20 cellular contexts compared by ENCODE assay signal in genomic region chr4:156950090-156950489, GRCh38. TPM values are rescaled to one million over a fixed set of nuclear protein-coding genes. Genes with fewer than 3 reads are reported as not detected.
DNase-seq lines count a peak whose midpoint lies in the region; ATAC-seq and TF ChIP-seq lines count a peak whose summit lies in the region.
"Had no signal": no experiment of that assay in that cellular context is flagged by ENCODE, and none has a peak within 500 bp of the region (broad histone marks: within the 10 kb centered on the region; RNA-seq: fewer than 3 reads in every experiment).

No MANE protein-coding gene starts in this region.

- H3K36me3 ChIP-seq in HCT116 (ENCODE audit: control insufficient read depth in 1 of 2, insufficient read depth in 2 of 2, low read length in 2 of 2) (no peaks in the 10 kb centered on the region), body of pancreas (replicated peaks in 1 of 2; ENCODE audit: insufficient read depth in 1 of 2, low read depth in 2 of 2) (no peaks in the 10 kb centered on the region), gastroesophageal sphincter (no peaks in the 10 kb centered on the region), skeletal muscle satellite cell (ENCODE audit: insufficient read depth, low read length) (peaks cover 10% of the 10 kb centered on the region)
- H3K36me3 ChIP-seq: neutrophil, right atrium auricular region, vagina had no signal

- BruUV-seq in HCT116 (replicated peaks; lab: Mats Ljungman, UMichigan), result no TSS peak

- CTCF ChIA-PET in HCT116 (lab: Charles Lee), result interaction anchor here (1.4 kb wide), 1 partner anchor 19 kb away, joined by 3 read pairs; no protein-coding TSS in a partner anchor

- peak overlapping the region; percentile 45 for H3K27ac ChIP-seq in HCT116 (ENCODE audit: low read depth, low read length)
- peak overlapping the region; percentile 6 to 74 (median 64) for H3K27ac ChIP-seq in body of pancreas
- H3K27ac ChIP-seq in gastroesophageal sphincter, result peak overlapping the region; percentile 70 to 86 (median 78)
- H3K27ac ChIP-seq: neutrophil, vagina had no signal

- H3K79me2 ChIP-seq in HCT116 (ENCODE audit: insufficient read depth, low read length), result no peaks in the 10 kb centered on the region

- TF ChIP-seq POLR2A in HCT116 (IDR thresholded peaks at IDR 0.05; ENCODE audit: borderline replicate concordance, extremely low read depth, insufficient read depth, insufficient read length), result no peak
- no peak for TF ChIP-seq POLR2A in body of pancreas (IDR thresholded peaks at IDR 0.05)
- no peak for TF ChIP-seq POLR2A in gastroesophageal sphincter (IDR thresholded peaks at IDR 0.05)

- no peaks in the 10 kb centered on the region for H3K27me3 ChIP-seq in HCT116 (ENCODE audit: insufficient read depth, low read length)
- no peaks in the 10 kb centered on the region for H3K27me3 ChIP-seq in body of pancreas
- no peaks in the 10 kb centered on the region for H3K27me3 ChIP-seq in gastroesophageal sphincter
- H3K27me3 ChIP-seq in skeletal muscle satellite cell (ENCODE audit: control insufficient read depth, insufficient read depth, low read length), result no peaks in the 10 kb centered on the region
- H3K27me3 ChIP-seq: neutrophil, right atrium auricular region, vagina had no signal

- ATAC-seq in HCT116 (no peak), body of pancreas (no peak), gastroesophageal sphincter (no peak)

- RAD21 ChIA-PET in HCT116 (lab: Charles Lee; ENCODE audit: low non-redundant PET in 1 of 2, low total read pairs in 2 of 2, uncharacterized antibody in 2 of 2, unreplicated experiment in 2 of 2), result no interaction called here

- H3K4me3 ChIP-seq in HCT116 (replicated peaks in 1 of 2; ENCODE audit: low read depth in 1 of 2, low read length in 2 of 2), result no peak overlapping the region
- H3K4me3 ChIP-seq in body of pancreas, result no peak overlapping the region
- H3K4me3 ChIP-seq in gastroesophageal sphincter, result no peak overlapping the region
- H3K4me3 ChIP-seq in skeletal muscle satellite cell (ENCODE audit: low read length), result peak overlapping the region; percentile 31
- H3K4me3 ChIP-seq in foreskin fibroblast (ENCODE audit: low read depth in 1 of 2, low read length in 2 of 2), result no peak overlapping the region
- H3K4me3 ChIP-seq: right atrium auricular region, vagina had no signal

- no peak for TF ChIP-seq RAD21 in HCT116 (IDR thresholded peaks at IDR 0.05; ENCODE audit: low read depth)

- POLR2A ChIA-PET in HCT116 (lab: Charles Lee), result no interaction called here

- WGBS in body of pancreas, 2 donors, result 49 to 61% methylated on average over 5 of the region's 5 CpGs
- WGBS in gastroesophageal sphincter (ENCODE audit: low coverage in 1 of 2), 2 donors, result 73 to 78% methylated on average over 5 of the region's 5 CpGs

- H3K9ac ChIP-seq in HCT116 (ENCODE audit: low read length) (no peak overlapping the region), skeletal muscle satellite cell (ENCODE audit: low read depth, low read length) (peak overlapping the region; percentile 44)

- H3K9me2 ChIP-seq in HCT116 (ENCODE audit: insufficient read depth), result no peaks in the 10 kb centered on the region

- H2AFZ ChIP-seq in HCT116 (ENCODE audit: low read depth, low read length, poor library complexity, severe bottlenecking), result no peak overlapping the region

- TF ChIP-seq CTCF in HCT116 (IDR thresholded peaks at IDR 0.05 in 2 of 3, conservative IDR thresholded peaks at IDR 0.05 in 1 of 3; ENCODE audit: borderline replicate concordance in 1 of 3, insufficient read depth in 1 of 3, low read depth in 2 of 3, low read length in 2 of 3) (no peak), body of pancreas (IDR thresholded peaks at IDR 0.05) (no peak), gastroesophageal sphincter (IDR thresholded peaks at IDR 0.05) (no peak), foreskin fibroblast (IDR thresholded peaks at IDR 0.05; ENCODE audit: low read depth, low read length) (no peak)

- H3K9me3 ChIP-seq in HCT116 (ENCODE audit: control insufficient read depth in 1 of 2, insufficient read depth in 1 of 2, low read depth in 1 of 2, low read length in 2 of 2) (no peaks in the 10 kb centered on the region), body of pancreas (no peaks in the 10 kb centered on the region), gastroesophageal sphincter (no peaks in the 10 kb centered on the region), skeletal muscle satellite cell (replicated peaks; ENCODE audit: low read length) (no peaks in the 10 kb centered on the region)
- H3K9me3 ChIP-seq: neutrophil, right atrium auricular region, vagina had no signal

- DNase-seq in HCT116 (ENCODE audit: low read depth, low spot score) (no peak), body of pancreas (no peak), NCI-H1105 treated with DMSO at 0.1 percent for 48 hours (lab: John Stamatoyannopoulos, UW) (no peak), foreskin fibroblast (no peak), ecto neural progenitor cell (ENCODE audit: low spot score) (no peak), NCI-H146 (lab: John Stamatoyannopoulos, UW) (no peak)
- DNase-seq: activated CD4-positive, CD25-positive, alpha-beta regulatory T cell treated with anti-CD3 and anti-CD28 coated beads, Interleukin-2, amount 50 U/mL, for 72 hours; activated CD8-positive, alpha-beta memory T cell treated with anti-CD3 and anti-CD28 coated beads for 24 hours; effector CD4-positive, alpha-beta T cell; hypothalamus; MM.1S; NCI-H2029 treated with DMSO at 0.1 percent for 48 hours; NCI-H510A treated with DMSO at 0.1 percent for 48 hours; stimulated activated CD4-positive, alpha-beta T cell treated with anti-CD3 and anti-CD28 coated beads, Interleukin-1b, Interleukin-23, amount 100 ng/mL, for 48 hours; T1000 had no signal

- intact Hi-C loops in HCT116 (cut with micrococcal nuclease), result no loop called here
- intact Hi-C loops in body of pancreas (cut with DNase I), result no loop called here

- TF ChIP-seq EP300 in gastroesophageal sphincter (IDR thresholded peaks at IDR 0.05), result no peak

- H4K20me1 ChIP-seq in HCT116 (ENCODE audit: insufficient read depth), result no peaks in the 10 kb centered on the region

- peaks cover 26 to 49% of the 10 kb centered on the region in 2 experiments for H3K4me1 ChIP-seq in HCT116 (ENCODE audit: control insufficient read depth in 1 of 2, insufficient read depth in 2 of 2, low read length in 2 of 2)
- peaks cover 64% of the 10 kb centered on the region for H3K4me1 ChIP-seq in body of pancreas
- H3K4me1 ChIP-seq in gastroesophageal sphincter, result peaks cover 19 to 80% (median 31%) of the 10 kb centered on the region in 3 donors
- H3K4me1 ChIP-seq in skeletal muscle satellite cell (ENCODE audit: control insufficient read depth, insufficient read depth, low read length), result peaks cover 92% of the 10 kb centered on the region

- H3K4me2 ChIP-seq in HCT116 (ENCODE audit: low read length) (peak overlapping the region; percentile 58), skeletal muscle satellite cell (ENCODE audit: low read length) (peak overlapping the region; percentile 76)

TF ChIP-seq in HCT116, 20 proteins besides CTCF, POLR2A, EP300 and RAD21:
- TF ChIP-seq SIN3A (IDR thresholded peaks at IDR 0.05; ENCODE audit: low read depth), result no peak
- TF ChIP-seq ATF3 (IDR thresholded peaks at IDR 0.05), result no peak
- TF ChIP-seq TCF7L2 (IDR thresholded peaks at IDR 0.05; ENCODE audit: borderline replicate concordance, extremely low read depth, insufficient read depth, insufficient read length), result no peak
- no peak for TF ChIP-seq SP1 (IDR thresholded peaks at IDR 0.05; ENCODE audit: low read depth)
- no peak for TF ChIP-seq EGR1 (IDR thresholded peaks at IDR 0.05; ENCODE audit: low read depth)
- no peak for TF ChIP-seq EZH2 (IDR thresholded peaks at IDR 0.05)
- TF ChIP-seq SRF (IDR thresholded peaks at IDR 0.05; ENCODE audit: low read depth), result no peak
- no peak for TF ChIP-seq ZNF274 (IDR thresholded peaks at IDR 0.05; ENCODE audit: low read depth, low read length)
- TF ChIP-seq JUND (IDR thresholded peaks at IDR 0.05), result no peak
- no peak for TF ChIP-seq REST (IDR thresholded peaks at IDR 0.05; ENCODE audit: low read depth)
- TF ChIP-seq POLR2AphosphoS5 (IDR thresholded peaks at IDR 0.05; ENCODE audit: low read depth, low read length), result no peak

RNA-seq across cellular contexts. Expression of gene PDGFC, which starts 21.5 kb away (rescaled TPM):
- 9.8 TPM for total RNA-seq in HCT116 (2021; ENCODE audit: unreplicated experiment)
- polyA plus RNA-seq in HCT116 (2012), result 7.5 and 9.3 TPM in 2 replicates
- 10 to 100 TPM; 19.1 to 21.8 TPM for total RNA-seq in body of pancreas
- total RNA-seq in gastroesophageal sphincter, result 10 to 100 TPM; 28.0 to 43.9 (median 34.8) TPM
- 54.8 and 55.0 TPM in 2 replicates for total RNA-seq in skeletal muscle satellite cell (2012; rRNA removed)
